ENCODE assay signal across 19 cellular contexts in genomic region chr17:36768355-36768754, GRCh38.
DNase-seq lines count a peak whose midpoint lies in the region; ATAC-seq, FAIRE-seq and TF ChIP-seq lines count a peak whose summit lies in the region.
"Had no signal": no experiment of that assay in that cellular context is flagged by ENCODE, and none has a peak within 500 bp of the region (broad histone marks: within the 10 kb centered on the region; RNA-seq: fewer than 3 reads in every experiment).

No MANE protein-coding gene starts in this region.

- TF ChIP-seq POLR2A in GM12878 (IDR thresholded peaks at IDR 0.05; ENCODE audit: low read depth, low read length), result no peak

- no TSS peak for BruUV-seq in GM12878 (replicated peaks; lab: Mats Ljungman, UMichigan)

- no peak for DNase-seq in GM10248 (ENCODE audit: extremely low spot score)
- DNase-seq in HK-2 (ENCODE audit: unreplicated experiment), result peak; percentile 14
- no peak for DNase-seq in GM12878 (ENCODE audit: low read depth, low spot score)
- no peak for DNase-seq in kidney epithelial cell (ENCODE audit: low read depth)
- no peak for DNase-seq in activated T-cell treated with anti-CD3 and anti-CD28 coated beads for 4 hours
- DNase-seq in DMS79 treated with DMSO at 0.1 percent for 48 hours (lab: John Stamatoyannopoulos, UW), result no peak
- DNase-seq in activated effector memory CD4-positive, alpha-beta T cell treated with anti-CD3 and anti-CD28 coated beads, Interleukin-2, amount 50 U/mL, for 16 hours, result no peak
- DNase-seq: activated CD4-positive, alpha-beta T cell treated with anti-CD3 and anti-CD28 coated beads, Interleukin-2, amount 50 U/mL, for 1 hour; activated T-cell treated with anti-CD3 and anti-CD28 coated beads, Interleukin-2, amount 50 U/mL, for 24 hours; DMS 273 treated with DMSO at 0.1 percent for 48 hours; NCI-H1694; OCI-M1; posterior cingulate gyrus; SJCRH30; stimulated activated naive CD4-positive, alpha-beta T cell had no signal

- TF ChIP-seq CTCF in GM10248 (IDR thresholded peaks at IDR 0.05; ENCODE audit: control extremely low read depth, extremely low read depth, low read depth, missing control alignments) (peak; percentile 16), GM12878 (IDR thresholded peaks at IDR 0.05 in 2 of 3, conservative IDR thresholded peaks at IDR 0.05 in 1 of 3; ENCODE audit: control insufficient read depth in 2 of 3, extremely low read depth in 1 of 3, insufficient read depth in 1 of 3, low read depth in 3 of 3, low read length in 3 of 3) (no peak), kidney epithelial cell (IDR thresholded peaks at IDR 0.05; ENCODE audit: insufficient read depth, low read length, poor library complexity, severe bottlenecking) (peak; percentile 76)

- no peak overlapping the region for H3K27ac ChIP-seq in GM12878 (ENCODE audit: control insufficient read depth, insufficient read depth)
- H3K27ac ChIP-seq: BLaER1, SJCRH30 had no signal

- H3K9ac ChIP-seq in GM12878 (ENCODE audit: control insufficient read depth, insufficient read depth, low read length), result no peak overlapping the region
- H3K9ac ChIP-seq: BLaER1 had no signal

- no peak for TF ChIP-seq EP300 in GM12878 (IDR thresholded peaks at IDR 0.05; ENCODE audit: borderline replicate concordance in 1 of 2, control insufficient read depth in 1 of 2, low read depth in 2 of 2, low read length in 2 of 2)

- H3K36me3 ChIP-seq in GM12878 (ENCODE audit: control insufficient read depth in 2 of 2, insufficient read depth in 2 of 2, low read length in 1 of 2) (no peaks in the 10 kb centered on the region), kidney epithelial cell (ENCODE audit: control insufficient read depth, insufficient read depth, low read length) (no peaks in the 10 kb centered on the region)
- H3K36me3 ChIP-seq: BLaER1, SJCRH30 had no signal

- CTCF ChIA-PET in GM10248 (lab: Yijun Ruan, JAX), result no interaction called here
- CTCF ChIA-PET in GM12878 (lab: Yijun Ruan, JAX), result interaction anchor here (0.6 to 0.8 kb wide), 2 partner anchors 279 to 607 kb away, joined by 3 to 6 read pairs; partner anchors contain the start of gene C17orf78

- ATAC-seq in GM12878 (peak; percentile 25; the same call in 1 of the 3 replicates), GM21515 (IDR thresholded peaks at IDR 0.05; ENCODE audit: unreplicated experiment) (no peak)
- ATAC-seq: activated naive CD4-positive, alpha-beta T cell treated with anti-CD3 and anti-CD28 coated beads, Interleukin-2, amount 50 U/mL, for 72 hours; left lobe of liver had no signal

- SMC1A ChIA-PET in GM12878 (lab: Charles Lee; ENCODE audit: uncharacterized antibody, unreplicated experiment), result no interaction called here

- no peaks in the 10 kb centered on the region for H3K9me3 ChIP-seq in GM12878 (replicated peaks; ENCODE audit: control insufficient read depth, insufficient read depth, low read length)
- H3K9me3 ChIP-seq: BLaER1, SJCRH30 had no signal

- 45% methylated on average over 9 of the region's 12 CpGs for WGBS in GM12878 (ENCODE audit: insufficient coverage, insufficient replicate concordance, low lambda C conversion rate, missing lambda C conversion rate)

- H3K27me3 ChIP-seq in GM12878 (replicated peaks in 1 of 2; ENCODE audit: control insufficient read depth in 2 of 2, insufficient read depth in 2 of 2, low read length in 1 of 2), result peaks cover 3 to 5% of the 10 kb centered on the region in 2 experiments; a peak in 3 of 4 replicates
- no peaks in the 10 kb centered on the region for H3K27me3 ChIP-seq in kidney epithelial cell (ENCODE audit: control insufficient read depth, insufficient read depth, low read length)
- H3K27me3 ChIP-seq: BLaER1 had no signal

- H3K4me2 ChIP-seq in GM12878 (ENCODE audit: control insufficient read depth, insufficient read depth), result no peak overlapping the region
- H3K4me2 ChIP-seq: BLaER1 had no signal

- H3K4me3 ChIP-seq in GM12878 (no peak overlapping the region), kidney epithelial cell (ENCODE audit: low read depth, low read length) (no peak overlapping the region)
- H3K4me3 ChIP-seq: BLaER1, SJCRH30 had no signal

- in situ Hi-C loops in GM12878 (cut with MboI), result no loop called here

- RAD21 ChIA-PET in GM12878 (lab: Charles Lee; ENCODE audit: unreplicated experiment), result no interaction called here

- no peaks in the 10 kb centered on the region for H3K79me2 ChIP-seq in GM12878 (ENCODE audit: control insufficient read depth, insufficient read depth, low read length)

- POLR2A ChIA-PET in GM10248 (lab: Yijun Ruan, JAX) (no interaction called here), GM12878 (lab: Charles Lee) (no interaction called here)

- no peak overlapping the region for H2AFZ ChIP-seq in GM12878 (ENCODE audit: control insufficient read depth, low read depth, low read length)

- no peak for FAIRE-seq in GM12878 (lab: Jason Lieb, UNC)

- intact Hi-C loops in GM12878 (cut with micrococcal nuclease; ENCODE audit: unreplicated experiment), result no loop called here

- TF ChIP-seq RAD21 in GM12878 (IDR thresholded peaks at IDR 0.05; ENCODE audit: insufficient read depth, low read depth, low read length), result 0 out of 2 replicates have a peak, but pooled peaks have one; percentile 13

- H3K4me1 ChIP-seq in GM12878 (ENCODE audit: control insufficient read depth, insufficient read depth, low read length), result peaks cover under 1% of the 10 kb centered on the region; the same call in 1 of the 2 replicates

- H4K20me1 ChIP-seq in GM12878 (ENCODE audit: control insufficient read depth, insufficient read depth), result no peaks in the 10 kb centered on the region
- H4K20me1 ChIP-seq: BLaER1 had no signal

TF ChIP-seq in GM12878, 131 proteins besides CTCF, POLR2A, EP300 and RAD21 (continues in another document):
- no peak for TF ChIP-seq SMC3 (IDR thresholded peaks at IDR 0.05; ENCODE audit: borderline replicate concordance, low read length)
- TF ChIP-seq MTA3 (IDR thresholded peaks at IDR 0.05; ENCODE audit: borderline replicate concordance, low read length), result no peak
- TF ChIP-seq SUPT20H (IDR thresholded peaks at IDR 0.05; ENCODE audit: borderline replicate concordance, control insufficient read depth, low read depth, low read length), result no peak
- TF ChIP-seq ZNF687 (IDR thresholded peaks at IDR 0.05), result no peak
- TF ChIP-seq ASH2L (IDR thresholded peaks at IDR 0.05; ENCODE audit: borderline replicate concordance, low read depth), result no peak
- TF ChIP-seq STAT1 (conservative IDR thresholded peaks at IDR 0.05), result no peak
- TF ChIP-seq MYB (IDR thresholded peaks at IDR 0.05; ENCODE audit: borderline replicate concordance, low read depth, low read length), result no peak
- no peak for TF ChIP-seq NR2C2 (IDR thresholded peaks at IDR 0.05; ENCODE audit: borderline replicate concordance, control insufficient read depth, insufficient read length, low read depth)

Comparison
In these comparisons a context has a peak if more than half of its experiments do, and no peak if none do; other contexts are left out.
1. CTCF ChIP-seq: peak in GM10248 (single experiment) and kidney epithelial cell (single experiment); none in GM12878 (0 of 3).